3 cellular contexts compared by ENCODE assay signal in the genomic region with DNA sequence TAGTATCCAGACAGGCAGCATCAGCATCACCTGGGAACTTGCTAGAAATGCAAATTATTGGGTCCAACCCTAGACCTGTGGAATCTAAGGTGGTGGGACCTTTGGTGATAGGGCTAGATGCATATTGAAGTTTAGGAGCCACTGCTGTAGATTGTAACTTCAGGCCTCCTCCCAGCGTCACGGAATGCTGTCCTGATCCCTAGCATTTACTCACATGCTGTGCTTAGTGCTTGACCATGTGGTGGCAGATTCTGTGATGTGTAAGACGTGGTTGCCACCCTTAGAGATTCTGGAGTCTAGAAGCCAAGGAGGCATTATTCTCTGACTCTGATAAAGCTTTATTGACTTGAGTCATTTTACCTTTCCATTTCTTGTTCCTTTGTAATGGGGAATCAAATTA.
TF ChIP-seq lines count a peak whose summit lies in the region.

No MANE protein-coding gene starts in this region.

TF ChIP-seq in SK-N-SH treated with all-trans-retinoic acid at 6 μM for 48 hours, 23 proteins besides CTCF, POLR2A, EP300 and RAD21 (continues in another document):
- TF ChIP-seq ZFP30 (CRISPR knock-in tag; IDR thresholded peaks at IDR 0.05) (no peak), ESRRG (CRISPR knock-in tag; IDR thresholded peaks at IDR 0.05) (no peak), BACH2 (CRISPR knock-in tag; IDR thresholded peaks at IDR 0.05; ENCODE audit: borderline replicate concordance) (no peak), ISL1 (CRISPR knock-in tag; IDR thresholded peaks at IDR 0.05) (no peak), ZC3H10 (CRISPR knock-in tag; IDR thresholded peaks at IDR 0.05) (no peak), ZNF565 (CRISPR knock-in tag; conservative IDR thresholded peaks at IDR 0.05; ENCODE audit: low read depth) (no peak), ZNF70 (CRISPR knock-in tag; IDR thresholded peaks at IDR 0.05) (no peak), ZNF8 (CRISPR knock-in tag; IDR thresholded peaks at IDR 0.05) (no peak), OSR1 (CRISPR knock-in tag; IDR thresholded peaks at IDR 0.05) (no peak), GLIS3 (CRISPR knock-in tag; IDR thresholded peaks at IDR 0.05) (no peak), RARB (CRISPR knock-in tag; IDR thresholded peaks at IDR 0.05) (no peak), TOX (CRISPR knock-in tag; IDR thresholded peaks at IDR 0.05; ENCODE audit: borderline replicate concordance) (no peak)
- TF ChIP-seq, protein P1, sequence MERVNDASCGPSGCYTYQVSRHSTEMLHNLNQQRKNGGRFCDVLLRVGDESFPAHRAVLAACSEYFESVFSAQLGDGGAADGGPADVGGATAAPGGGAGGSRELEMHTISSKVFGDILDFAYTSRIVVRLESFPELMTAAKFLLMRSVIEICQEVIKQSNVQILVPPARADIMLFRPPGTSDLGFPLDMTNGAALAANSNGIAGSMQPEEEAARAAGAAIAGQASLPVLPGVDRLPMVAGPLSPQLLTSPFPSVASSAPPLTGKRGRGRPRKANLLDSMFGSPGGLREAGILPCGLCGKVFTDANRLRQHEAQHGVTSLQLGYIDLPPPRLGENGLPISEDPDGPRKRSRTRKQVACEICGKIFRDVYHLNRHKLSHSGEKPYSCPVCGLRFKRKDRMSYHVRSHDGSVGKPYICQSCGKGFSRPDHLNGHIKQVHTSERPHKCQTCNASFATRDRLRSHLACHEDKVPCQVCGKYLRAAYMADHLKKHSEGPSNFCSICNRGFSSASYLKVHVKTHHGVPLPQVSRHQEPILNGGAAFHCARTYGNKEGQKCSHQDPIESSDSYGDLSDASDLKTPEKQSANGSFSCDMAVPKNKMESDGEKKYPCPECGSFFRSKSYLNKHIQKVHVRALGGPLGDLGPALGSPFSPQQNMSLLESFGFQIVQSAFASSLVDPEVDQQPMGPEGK (CRISPR knock-in tag; IDR thresholded peaks at IDR 0.05; ENCODE audit: borderline replicate concordance), result no peak
- TF ChIP-seq, protein P2, sequence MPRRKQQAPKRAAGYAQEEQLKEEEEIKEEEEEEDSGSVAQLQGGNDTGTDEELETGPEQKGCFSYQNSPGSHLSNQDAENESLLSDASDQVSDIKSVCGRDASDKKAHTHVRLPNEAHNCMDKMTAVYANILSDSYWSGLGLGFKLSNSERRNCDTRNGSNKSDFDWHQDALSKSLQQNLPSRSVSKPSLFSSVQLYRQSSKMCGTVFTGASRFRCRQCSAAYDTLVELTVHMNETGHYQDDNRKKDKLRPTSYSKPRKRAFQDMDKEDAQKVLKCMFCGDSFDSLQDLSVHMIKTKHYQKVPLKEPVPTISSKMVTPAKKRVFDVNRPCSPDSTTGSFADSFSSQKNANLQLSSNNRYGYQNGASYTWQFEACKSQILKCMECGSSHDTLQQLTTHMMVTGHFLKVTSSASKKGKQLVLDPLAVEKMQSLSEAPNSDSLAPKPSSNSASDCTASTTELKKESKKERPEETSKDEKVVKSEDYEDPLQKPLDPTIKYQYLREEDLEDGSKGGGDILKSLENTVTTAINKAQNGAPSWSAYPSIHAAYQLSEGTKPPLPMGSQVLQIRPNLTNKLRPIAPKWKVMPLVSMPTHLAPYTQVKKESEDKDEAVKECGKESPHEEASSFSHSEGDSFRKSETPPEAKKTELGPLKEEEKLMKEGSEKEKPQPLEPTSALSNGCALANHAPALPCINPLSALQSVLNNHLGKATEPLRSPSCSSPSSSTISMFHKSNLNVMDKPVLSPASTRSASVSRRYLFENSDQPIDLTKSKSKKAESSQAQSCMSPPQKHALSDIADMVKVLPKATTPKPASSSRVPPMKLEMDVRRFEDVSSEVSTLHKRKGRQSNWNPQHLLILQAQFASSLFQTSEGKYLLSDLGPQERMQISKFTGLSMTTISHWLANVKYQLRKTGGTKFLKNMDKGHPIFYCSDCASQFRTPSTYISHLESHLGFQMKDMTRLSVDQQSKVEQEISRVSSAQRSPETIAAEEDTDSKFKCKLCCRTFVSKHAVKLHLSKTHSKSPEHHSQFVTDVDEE (CRISPR knock-in tag; IDR thresholded peaks at IDR 0.05), result no peak

TF ChIP-seq in SK-N-SH, 30 proteins besides CTCF, POLR2A, EP300 and RAD21:
- TF ChIP-seq, protein P3, sequence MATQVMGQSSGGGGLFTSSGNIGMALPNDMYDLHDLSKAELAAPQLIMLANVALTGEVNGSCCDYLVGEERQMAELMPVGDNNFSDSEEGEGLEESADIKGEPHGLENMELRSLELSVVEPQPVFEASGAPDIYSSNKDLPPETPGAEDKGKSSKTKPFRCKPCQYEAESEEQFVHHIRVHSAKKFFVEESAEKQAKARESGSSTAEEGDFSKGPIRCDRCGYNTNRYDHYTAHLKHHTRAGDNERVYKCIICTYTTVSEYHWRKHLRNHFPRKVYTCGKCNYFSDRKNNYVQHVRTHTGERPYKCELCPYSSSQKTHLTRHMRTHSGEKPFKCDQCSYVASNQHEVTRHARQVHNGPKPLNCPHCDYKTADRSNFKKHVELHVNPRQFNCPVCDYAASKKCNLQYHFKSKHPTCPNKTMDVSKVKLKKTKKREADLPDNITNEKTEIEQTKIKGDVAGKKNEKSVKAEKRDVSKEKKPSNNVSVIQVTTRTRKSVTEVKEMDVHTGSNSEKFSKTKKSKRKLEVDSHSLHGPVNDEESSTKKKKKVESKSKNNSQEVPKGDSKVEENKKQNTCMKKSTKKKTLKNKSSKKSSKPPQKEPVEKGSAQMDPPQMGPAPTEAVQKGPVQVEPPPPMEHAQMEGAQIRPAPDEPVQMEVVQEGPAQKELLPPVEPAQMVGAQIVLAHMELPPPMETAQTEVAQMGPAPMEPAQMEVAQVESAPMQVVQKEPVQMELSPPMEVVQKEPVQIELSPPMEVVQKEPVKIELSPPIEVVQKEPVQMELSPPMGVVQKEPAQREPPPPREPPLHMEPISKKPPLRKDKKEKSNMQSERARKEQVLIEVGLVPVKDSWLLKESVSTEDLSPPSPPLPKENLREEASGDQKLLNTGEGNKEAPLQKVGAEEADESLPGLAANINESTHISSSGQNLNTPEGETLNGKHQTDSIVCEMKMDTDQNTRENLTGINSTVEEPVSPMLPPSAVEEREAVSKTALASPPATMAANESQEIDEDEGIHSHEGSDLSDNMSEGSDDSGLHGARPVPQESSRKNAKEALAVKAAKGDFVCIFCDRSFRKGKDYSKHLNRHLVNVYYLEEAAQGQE (IDR thresholded peaks at IDR 0.05; ENCODE audit: low read depth, low read length), result no peak
- TF ChIP-seq, protein P4, sequence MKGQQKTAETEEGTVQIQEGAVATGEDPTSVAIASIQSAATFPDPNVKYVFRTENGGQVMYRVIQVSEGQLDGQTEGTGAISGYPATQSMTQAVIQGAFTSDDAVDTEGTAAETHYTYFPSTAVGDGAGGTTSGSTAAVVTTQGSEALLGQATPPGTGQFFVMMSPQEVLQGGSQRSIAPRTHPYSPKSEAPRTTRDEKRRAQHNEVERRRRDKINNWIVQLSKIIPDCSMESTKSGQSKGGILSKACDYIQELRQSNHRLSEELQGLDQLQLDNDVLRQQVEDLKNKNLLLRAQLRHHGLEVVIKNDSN (IDR thresholded peaks at IDR 0.05; ENCODE audit: borderline replicate concordance, low read depth), result no peak
- TF ChIP-seq RFX5 (IDR thresholded peaks at IDR 0.05; ENCODE audit: low read length) (no peak), RXRA (IDR thresholded peaks at IDR 0.05; ENCODE audit: borderline replicate concordance, low read depth) (no peak), MEF2A (IDR thresholded peaks at IDR 0.05; ENCODE audit: borderline replicate concordance, low read depth) (no peak)
- TF ChIP-seq, protein P5, sequence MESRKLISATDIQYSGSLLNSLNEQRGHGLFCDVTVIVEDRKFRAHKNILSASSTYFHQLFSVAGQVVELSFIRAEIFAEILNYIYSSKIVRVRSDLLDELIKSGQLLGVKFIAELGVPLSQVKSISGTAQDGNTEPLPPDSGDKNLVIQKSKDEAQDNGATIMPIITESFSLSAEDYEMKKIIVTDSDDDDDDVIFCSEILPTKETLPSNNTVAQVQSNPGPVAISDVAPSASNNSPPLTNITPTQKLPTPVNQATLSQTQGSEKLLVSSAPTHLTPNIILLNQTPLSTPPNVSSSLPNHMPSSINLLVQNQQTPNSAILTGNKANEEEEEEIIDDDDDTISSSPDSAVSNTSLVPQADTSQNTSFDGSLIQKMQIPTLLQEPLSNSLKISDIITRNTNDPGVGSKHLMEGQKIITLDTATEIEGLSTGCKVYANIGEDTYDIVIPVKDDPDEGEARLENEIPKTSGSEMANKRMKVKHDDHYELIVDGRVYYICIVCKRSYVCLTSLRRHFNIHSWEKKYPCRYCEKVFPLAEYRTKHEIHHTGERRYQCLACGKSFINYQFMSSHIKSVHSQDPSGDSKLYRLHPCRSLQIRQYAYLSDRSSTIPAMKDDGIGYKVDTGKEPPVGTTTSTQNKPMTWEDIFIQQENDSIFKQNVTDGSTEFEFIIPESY (IDR thresholded peaks at IDR 0.05; ENCODE audit: borderline replicate concordance, low read depth), result no peak
- TF ChIP-seq, protein P6, sequence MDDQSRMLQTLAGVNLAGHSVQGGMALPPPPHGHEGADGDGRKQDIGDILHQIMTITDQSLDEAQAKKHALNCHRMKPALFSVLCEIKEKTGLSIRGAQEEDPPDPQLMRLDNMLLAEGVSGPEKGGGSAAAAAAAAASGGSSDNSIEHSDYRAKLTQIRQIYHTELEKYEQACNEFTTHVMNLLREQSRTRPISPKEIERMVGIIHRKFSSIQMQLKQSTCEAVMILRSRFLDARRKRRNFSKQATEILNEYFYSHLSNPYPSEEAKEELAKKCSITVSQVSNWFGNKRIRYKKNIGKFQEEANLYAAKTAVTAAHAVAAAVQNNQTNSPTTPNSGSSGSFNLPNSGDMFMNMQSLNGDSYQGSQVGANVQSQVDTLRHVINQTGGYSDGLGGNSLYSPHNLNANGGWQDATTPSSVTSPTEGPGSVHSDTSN (IDR thresholded peaks at IDR 0.05), result no peak

TF ChIP-seq in WTC11, 78 proteins besides CTCF, POLR2A, EP300 and RAD21:
- TF ChIP-seq, protein P7, sequence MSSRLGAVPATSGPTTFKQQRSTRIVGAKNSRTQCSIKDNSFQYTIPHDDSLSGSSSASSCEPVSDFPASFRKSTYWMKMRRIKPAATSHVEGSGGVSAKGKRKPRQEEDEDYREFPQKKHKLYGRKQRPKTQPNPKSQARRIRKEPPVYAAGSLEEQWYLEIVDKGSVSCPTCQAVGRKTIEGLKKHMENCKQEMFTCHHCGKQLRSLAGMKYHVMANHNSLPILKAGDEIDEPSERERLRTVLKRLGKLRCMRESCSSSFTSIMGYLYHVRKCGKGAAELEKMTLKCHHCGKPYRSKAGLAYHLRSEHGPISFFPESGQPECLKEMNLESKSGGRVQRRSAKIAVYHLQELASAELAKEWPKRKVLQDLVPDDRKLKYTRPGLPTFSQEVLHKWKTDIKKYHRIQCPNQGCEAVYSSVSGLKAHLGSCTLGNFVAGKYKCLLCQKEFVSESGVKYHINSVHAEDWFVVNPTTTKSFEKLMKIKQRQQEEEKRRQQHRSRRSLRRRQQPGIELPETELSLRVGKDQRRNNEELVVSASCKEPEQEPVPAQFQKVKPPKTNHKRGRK (CRISPR knock-in tag; IDR thresholded peaks at IDR 0.05; ENCODE audit: borderline replicate concordance), result no peak
- TF ChIP-seq ZNF121 (CRISPR knock-in tag; IDR thresholded peaks at IDR 0.05), result 0 out of 2 replicates have a peak, but pooled peaks have one; percentile 64
